ENCODE assay signal across 8 cellular contexts in the genomic region with DNA sequence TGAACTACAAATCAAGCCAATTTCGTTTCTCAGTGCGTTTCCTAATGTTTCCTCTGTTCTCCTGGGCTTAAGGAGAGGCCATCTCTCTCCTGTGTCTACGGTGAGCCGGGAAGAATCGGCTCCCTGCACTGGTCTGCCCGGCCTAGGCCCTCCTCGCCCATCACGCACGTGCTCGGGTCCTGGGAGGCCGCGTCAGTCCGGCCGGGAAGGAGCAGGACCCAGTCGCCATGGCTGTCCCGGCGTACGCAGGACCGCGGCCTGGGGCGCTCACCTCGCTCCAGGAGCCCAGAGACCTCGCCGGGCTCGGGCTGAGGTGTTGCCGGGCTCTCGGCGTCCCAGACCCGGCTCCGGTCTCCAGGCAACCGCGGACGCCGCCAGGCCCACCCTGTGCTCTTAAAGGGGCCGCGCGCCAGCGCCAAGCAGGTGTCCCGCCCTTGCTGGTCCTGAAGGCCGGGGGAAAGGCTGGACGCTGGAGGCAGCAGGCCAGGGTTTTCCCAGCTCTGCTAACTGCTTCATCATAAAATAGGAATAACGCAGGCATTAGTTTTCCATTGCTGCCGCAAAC. TPM values are rescaled to one million over a fixed set of nuclear protein-coding genes. Genes with fewer than 3 reads are reported as not detected.
DNase-seq lines count a peak whose midpoint lies in the region; ATAC-seq, FAIRE-seq and TF ChIP-seq lines count a peak whose summit lies in the region.
"Not testable (repeated sequence)": the region's sequence is repeated elsewhere in the genome, so short reads cannot be mapped to it uniquely, and the experiment has no call there.
"Had no signal": no experiment of that assay in that cellular context is flagged by ENCODE, and none has a peak within 500 bp of the region (broad histone marks: within the 10 kb centered on the region; RNA-seq: fewer than 3 reads in every experiment).

Gene RSPH10B (minus strand): TSS at position 343 of the 565 bp plus-strand sequence. CDS start 3,573 bp downstream, outside the sequence.

- H3K79me1 ChIP-seq in IMR-90 (ENCODE audit: low read depth in 1 of 2, low read length in 2 of 2); mesendoderm (ENCODE audit: low read length): not testable (repeated sequence)

- not testable (repeated sequence) for H3K9me3 ChIP-seq in IMR-90 (ENCODE audit: control insufficient read depth, insufficient read depth, low read length); gastroesophageal sphincter; iPS DF 6.9 (ENCODE audit: control insufficient read depth, insufficient read depth, low read length); psoas muscle

- H3K4me1 Mint-ChIP-seq in activated naive CD8-positive, alpha-beta T cell treated with anti-CD3 and anti-CD28 coated beads, Interleukin-2, amount 50 U/mL, for 24 hours, result not testable (repeated sequence)

- not testable (repeated sequence) for H4K20me1 ChIP-seq in IMR-90 (ENCODE audit: insufficient read depth, low read length)

- peak; percentile 93 for FAIRE-seq in G401.6 (lab: Jason Lieb, UNC)

- not testable (repeated sequence) for H3K4ac ChIP-seq in IMR-90 (ENCODE audit: low read depth, low read length); mesendoderm (ENCODE audit: low read depth, low read length)

- in situ Hi-C loops in IMR-90 (cut with MboI; ENCODE audit: low sequenced_read_pairs), result not testable (repeated sequence)

- not testable (repeated sequence) for H3K18ac ChIP-seq in IMR-90 (ENCODE audit: low read depth, low read length); mesendoderm (ENCODE audit: low read length)

- H3K9me3 Mint-ChIP-seq in activated naive CD8-positive, alpha-beta T cell treated with anti-CD3 and anti-CD28 coated beads, Interleukin-2, amount 50 U/mL, for 24 hours, result not testable (repeated sequence)

- not testable (repeated sequence) for BruUV-seq in IMR-90 (replicated peaks; lab: Mats Ljungman, UMichigan)

- not testable (repeated sequence) for H2AK9ac ChIP-seq in IMR-90 (replicated peaks; ENCODE audit: low read depth, low read length, poor library complexity)

- not testable (repeated sequence) for H2BK120ac ChIP-seq in IMR-90 (ENCODE audit: low read depth, low read length); mesendoderm (ENCODE audit: low read depth, low read length)

- not testable (repeated sequence) for H3K4me3 Mint-ChIP-seq in activated naive CD8-positive, alpha-beta T cell treated with anti-CD3 and anti-CD28 coated beads, Interleukin-2, amount 50 U/mL, for 24 hours

- H3K79me2 ChIP-seq in mesendoderm (ENCODE audit: control insufficient read depth, insufficient read depth, low read length), result not testable (repeated sequence)

- TF ChIP-seq POLR2A in IMR-90 (IDR thresholded peaks at IDR 0.05; ENCODE audit: low read depth, low read length); gastroesophageal sphincter (IDR thresholded peaks at IDR 0.05): not testable (repeated sequence)

- not testable (repeated sequence) for H2AFZ ChIP-seq in IMR-90 (replicated peaks; ENCODE audit: low read length, poor library complexity)

- POLR2A ChIA-PET in IMR-90 (lab: Charles Lee; ENCODE audit: unreplicated experiment), result not testable (repeated sequence)

- DNase-seq in IMR-90; activated naive CD8-positive, alpha-beta T cell treated with anti-CD3 and anti-CD28 coated beads, Interleukin-2, amount 50 U/mL, for 24 hours; psoas muscle: not testable (repeated sequence)
- DNase-seq in iPS DF 6.9 (ENCODE audit: low read depth, low spot score) (peak; percentile 1), mesendoderm (peak; percentile 3)

- dilution Hi-C loops in IMR-90 (cut with HindIII; ENCODE audit: low sequenced_read_pairs, unreplicated experiment), result not testable (repeated sequence)

- TF ChIP-seq CTCF in IMR-90 (conservative IDR thresholded peaks at IDR 0.05; ENCODE audit: low read depth, low read length); gastroesophageal sphincter (IDR thresholded peaks at IDR 0.05); psoas muscle (IDR thresholded peaks at IDR 0.05): not testable (repeated sequence)

- not testable (repeated sequence) for H3K36me3 Mint-ChIP-seq in activated naive CD8-positive, alpha-beta T cell treated with anti-CD3 and anti-CD28 coated beads, Interleukin-2, amount 50 U/mL, for 24 hours (ENCODE audit: low read depth)

- H4K91ac ChIP-seq in IMR-90 (ENCODE audit: insufficient read depth, low read depth, low read length), result not testable (repeated sequence)

- not testable (repeated sequence) for H3K27me3 Mint-ChIP-seq in activated naive CD8-positive, alpha-beta T cell treated with anti-CD3 and anti-CD28 coated beads, Interleukin-2, amount 50 U/mL, for 24 hours

- not testable (repeated sequence) for H3K23ac ChIP-seq in IMR-90 (ENCODE audit: low read depth, low read length); mesendoderm (ENCODE audit: low read length)

- H2BK15ac ChIP-seq in IMR-90 (ENCODE audit: low read depth, low read length); mesendoderm (replicated peaks; ENCODE audit: low read depth): not testable (repeated sequence)

- H3K4me3 ChIP-seq in IMR-90 (ENCODE audit: insufficient read depth, low read depth, low read length); mesendoderm (ENCODE audit: low read length); psoas muscle: not testable (repeated sequence)
- H3K4me3 ChIP-seq in gastroesophageal sphincter (peak within 1 kb of the TSS in 1 of 2 donors; percentile 27), iPS DF 6.9 (ENCODE audit: low read length) (peak within 1 kb of the TSS; percentile 18; the same call in 1 of the 2 replicates)

- H2BK20ac ChIP-seq in IMR-90 (ENCODE audit: low read depth, low read length), result not testable (repeated sequence)

- H3K27ac Mint-ChIP-seq in activated naive CD8-positive, alpha-beta T cell treated with anti-CD3 and anti-CD28 coated beads, Interleukin-2, amount 50 U/mL, for 24 hours, result not testable (repeated sequence)

- not testable (repeated sequence) for H3K4me2 ChIP-seq in IMR-90 (ENCODE audit: low read depth, low read length); mesendoderm (ENCODE audit: low read length)

- H3K14ac ChIP-seq in IMR-90 (replicated peaks; ENCODE audit: low read depth, low read length), result not testable (repeated sequence)

- not testable (repeated sequence) for H3K27ac ChIP-seq in IMR-90 (ENCODE audit: insufficient read depth, low read length); gastroesophageal sphincter; iPS DF 6.9 (ENCODE audit: low read length); mesendoderm (ENCODE audit: low read depth, low read length); psoas muscle

- not testable (repeated sequence) for TF ChIP-seq EP300 in gastroesophageal sphincter (IDR thresholded peaks at IDR 0.05)

- H4K8ac ChIP-seq in IMR-90 (ENCODE audit: low read depth in 2 of 2, low read length in 2 of 2); mesendoderm (ENCODE audit: low read depth, low read length): not testable (repeated sequence)

- not testable (repeated sequence) for H3K9ac ChIP-seq in IMR-90 (ENCODE audit: low read depth, low read length); mesendoderm (ENCODE audit: low read length)

- CTCF ChIA-PET in IMR-90 (lab: Yijun Ruan, JAX), result not testable (repeated sequence)

- not testable (repeated sequence) for H3K9me1 ChIP-seq in IMR-90 (ENCODE audit: insufficient read depth, low read length)

- H2BK5ac ChIP-seq in IMR-90 (ENCODE audit: low read depth, low read length, poor library complexity, severe bottlenecking); mesendoderm (ENCODE audit: low read length): not testable (repeated sequence)

- not testable (repeated sequence) for H3K4me1 ChIP-seq in IMR-90 (ENCODE audit: control insufficient read depth, insufficient read depth, low read length); gastroesophageal sphincter; iPS DF 6.9 (ENCODE audit: control insufficient read depth, insufficient read depth, low read length); mesendoderm (ENCODE audit: control insufficient read depth, low read depth, low read length); psoas muscle

- intact Hi-C loops in IMR-90 (cut with micrococcal nuclease); psoas muscle (cut with DNase I): not testable (repeated sequence)

- peak; percentile 82 for ATAC-seq in IMR-90 (ENCODE audit: low read depth)
- peak; percentile 21 for ATAC-seq in activated naive CD8-positive, alpha-beta T cell treated with anti-CD3 and anti-CD28 coated beads, Interleukin-2, amount 50 U/mL, for 24 hours
- peak; percentile 69 for ATAC-seq in gastroesophageal sphincter
- ATAC-seq in psoas muscle, result peak in 3 of 4 donors; percentile 45 to 51 (median 49)

- not testable (repeated sequence) for H3K36me3 ChIP-seq in IMR-90 (ENCODE audit: control insufficient read depth, insufficient read depth, low read length); gastroesophageal sphincter; iPS DF 6.9 (ENCODE audit: control insufficient read depth, insufficient read depth, low read length); mesendoderm (ENCODE audit: control insufficient read depth, insufficient read depth, low read length); psoas muscle (ENCODE audit: insufficient read depth in 1 of 2, low read depth in 1 of 2)

- not testable (repeated sequence) for H4K5ac ChIP-seq in IMR-90 (ENCODE audit: low read depth, low read length); mesendoderm (ENCODE audit: low read length)

- not testable (repeated sequence) for H3K56ac ChIP-seq in IMR-90 (ENCODE audit: extremely low read depth, insufficient read depth, low read length); mesendoderm (ENCODE audit: low read length)

- H2AK5ac ChIP-seq in IMR-90 (ENCODE audit: low read depth, low read length); mesendoderm (ENCODE audit: low read length): not testable (repeated sequence)

- not testable (repeated sequence) for H3K27me3 ChIP-seq in IMR-90 (ENCODE audit: control insufficient read depth, insufficient read depth, low read length); gastroesophageal sphincter; iPS DF 6.9 (ENCODE audit: control insufficient read depth, insufficient read depth, low read length); mesendoderm (ENCODE audit: insufficient read depth, low read length, poor library complexity); psoas muscle (ENCODE audit: insufficient read depth in 3 of 3, low read length in 2 of 3)

- WGBS in IMR-90 (ENCODE audit: extremely low coverage in 2 of 2, insufficient read length in 1 of 2), 2 experiments, result no CpG with 5 or more reads among the region's 43 CpGs
- no CpG with 5 or more reads among the region's 43 CpGs for WGBS in gastroesophageal sphincter (ENCODE audit: low coverage in 1 of 2), 2 donors
- no CpG with 5 or more reads among the region's 43 CpGs for WGBS in iPS DF 6.9 (ENCODE audit: insufficient coverage, insufficient read length)
- WGBS in mesendoderm (ENCODE audit: extremely low coverage, insufficient coverage, low lambda C conversion rate), result no CpG with 5 or more reads among the region's 43 CpGs
- WGBS in psoas muscle, 3 donors, result 9 to 54% (median 13%) methylated on average over 6 to 22 of the region's 43 CpGs

- not testable (repeated sequence) for TF ChIP-seq RAD21 in IMR-90 (IDR thresholded peaks at IDR 0.05; ENCODE audit: low read length)

RNA-seq across cellular contexts. Expression of gene RSPH10B, which starts in this region (rescaled TPM):
- total RNA-seq in IMR-90 (2012; rRNA removed), result under 0.01 TPM in 1 of 2 replicates, not detected in the other
- not detected in 2 replicates for polyA plus RNA-seq in IMR-90 (2012; rRNA removed)
- not detected in 2 replicates for polyA plus RNA-seq in IMR-90 (2012; cell fraction: cytosol; rRNA removed)
- 0.07 TPM in 1 of 2 replicates, not detected in the other for polyA plus RNA-seq in IMR-90 (2012; cell fraction: nucleus; rRNA removed; ENCODE audit: low replicate concordance)
- not detected for total RNA-seq in gastroesophageal sphincter
- 0.14 TPM for polyA plus RNA-seq in mesendoderm (2013, experiment 1 of 2)
- 0.17 TPM for polyA plus RNA-seq in mesendoderm (2013, experiment 2 of 2)
- total RNA-seq in psoas muscle, result under 1 TPM in 2 of 4 donors, not detected in 2; 0.39 to 0.58 TPM
- polyA plus RNA-seq in psoas muscle, result under 1 TPM; 0.06 to 0.60 (median 0.25) TPM
- polyA plus RNA-seq: IgD-negative memory B cell had no signal

Comparison
In these comparisons a context has a peak if more than half of its experiments do, and no peak if none do; other contexts are left out.
1. Peak in ATAC-seq in IMR-90; RNA of the gene not detected or under 1 TPM.
2. Peak in ATAC-seq in gastroesophageal sphincter; RNA of the gene not detected or under 1 TPM.
3. Peak in ATAC-seq in psoas muscle; RNA of the gene not detected or under 1 TPM.
4. ATAC-seq: peak in every context shown above with its lines; median percentile 82 in IMR-90; 69 in gastroesophageal sphincter; 49 in psoas muscle; 21 in activated naive CD8-positive, alpha-beta T cell treated with anti-CD3 and anti-CD28 coated beads, Interleukin-2, amount 50 U/mL, for 24 hours.